In the genomic region with DNA sequence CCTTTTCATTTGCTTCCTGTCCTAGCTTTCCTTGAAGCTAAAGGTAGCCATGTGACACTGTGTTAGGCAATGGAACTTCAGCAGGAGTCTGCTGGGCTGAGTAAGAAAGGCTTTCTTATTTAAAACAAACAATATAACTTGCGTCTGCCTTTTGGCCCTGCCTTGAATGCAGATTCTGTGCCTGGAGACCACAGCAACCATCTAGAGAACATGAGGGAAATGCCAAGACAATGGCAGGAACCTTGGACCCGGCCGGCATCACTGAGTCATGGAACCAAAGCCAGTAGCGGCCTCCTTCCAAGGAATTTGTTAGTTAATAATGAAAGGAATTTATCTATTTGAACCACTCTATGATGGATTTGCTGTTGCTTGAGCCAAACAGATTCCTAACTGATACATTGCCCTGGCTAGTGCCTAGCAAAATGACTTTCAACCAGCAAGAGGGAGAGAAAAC, we compare ENCODE assay signal across 14 cellular contexts.
A peak's percentile ranks its signal among the peaks of the same experiment; 100 is the strongest.
DNase-seq lines count a peak whose midpoint lies in the region; ATAC-seq and TF ChIP-seq lines count a peak whose summit lies in the region.
"Had no signal": no experiment of that assay in that cellular context is flagged by ENCODE, and none has a peak within 500 bp of the region (broad histone marks: within the 10 kb centered on the region; RNA-seq: fewer than 3 reads in every experiment).

No MANE protein-coding gene starts in this region.

- peaks cover 17% of the 10 kb centered on the region for H3K9me3 Mint-ChIP-seq in WTC11
- H3K9me3 Mint-ChIP-seq: CD4-positive, alpha-beta T cell had no signal

- H3K4me1 Mint-ChIP-seq in WTC11 = peaks cover 27% of the 10 kb centered on the region
- H3K4me1 Mint-ChIP-seq: activated naive CD4-positive, alpha-beta T cell treated with anti-CD3 and anti-CD28 coated beads, Interleukin-2, amount 10 ng/mL, durations not matched to agents 7 days and 5 days had no signal

- H3K4me1 ChIP-seq in gastroesophageal sphincter = peaks cover 8 to 39% (median 21%) of the 10 kb centered on the region in 3 donors
- H3K4me1 ChIP-seq in colonic mucosa = no peaks in the 10 kb centered on the region

- TF ChIP-seq EP300 in gastroesophageal sphincter (IDR thresholded peaks at IDR 0.05) = no peak

- CTCF ChIA-PET in WTC11 (lab: Charles Lee) = no interaction called here

- POLR2A ChIA-PET in WTC11 (lab: Charles Lee) = no interaction called here

- 13 to 20% methylated on average over 3 to 4 of the region's 4 CpGs for WGBS in gastroesophageal sphincter (ENCODE audit: low coverage in 1 of 2), 2 donors

- H3K9ac ChIP-seq in colonic mucosa (ENCODE audit: low read depth in 2 of 2, low read length in 2 of 2) = no peak overlapping the region
- H3K9ac ChIP-seq: KMS-11 had no signal

- no peak overlapping the region for H3K27ac Mint-ChIP-seq in WTC11
- H3K27ac Mint-ChIP-seq: activated naive CD4-positive, alpha-beta T cell treated with anti-CD3 and anti-CD28 coated beads, Interleukin-2, amount 10 ng/mL, durations not matched to agents 7 days and 5 days; CD4-positive, alpha-beta T cell had no signal

- no peak for TF ChIP-seq CTCF in WTC11 (IDR thresholded peaks at IDR 0.05)
- no peak for TF ChIP-seq CTCF in gastroesophageal sphincter (IDR thresholded peaks at IDR 0.05)
- no peak for TF ChIP-seq CTCF in colonic mucosa (IDR thresholded peaks at IDR 0.05)

- DNase-seq in Caki2 (ENCODE audit: low read depth) (peak; percentile 45), WTC11 (ENCODE audit: low spot score) (no peak), pulmonary artery endothelial cell (ENCODE audit: low read depth, low spot score) (peak; percentile 94), AML-193 (lab: John Stamatoyannopoulos, UW) (no peak), colonic mucosa (no peak), hippocampal formation (lab: John Stamatoyannopoulos, UW) (no peak)
- DNase-seq: activated naive CD4-positive, alpha-beta T cell treated with anti-CD3 and anti-CD28 coated beads, Interleukin-2, amount 10 ng/mL, durations not matched to agents 7 days and 5 days; CD4-positive, alpha-beta T cell; NCI-H2107; small intestine; T-helper 2 cell had no signal

- H3K9me3 ChIP-seq in gastroesophageal sphincter (no peaks in the 10 kb centered on the region), colonic mucosa (no peaks in the 10 kb centered on the region)

- ATAC-seq in WTC11 (peak; percentile 39), gastroesophageal sphincter (peak; percentile 85), HG03439 (IDR thresholded peaks at IDR 0.05; ENCODE audit: unreplicated experiment) (no peak)

- in situ Hi-C loops in Caki2 (cut with HindIII; ENCODE audit: low pct_unique_long_range_greater_than_20kb, low sequenced_read_pairs) = no loop called here

- H3K4me3 ChIP-seq in gastroesophageal sphincter (no peak overlapping the region), colonic mucosa (no peak overlapping the region)

- no peaks in the 10 kb centered on the region for H3K27me3 Mint-ChIP-seq in WTC11 (ENCODE audit: low read depth)
- H3K27me3 Mint-ChIP-seq: activated naive CD4-positive, alpha-beta T cell treated with anti-CD3 and anti-CD28 coated beads, Interleukin-2, amount 10 ng/mL, durations not matched to agents 7 days and 5 days; CD4-positive, alpha-beta T cell had no signal

- H3K27me3 ChIP-seq in gastroesophageal sphincter (no peaks in the 10 kb centered on the region), colonic mucosa (no peaks in the 10 kb centered on the region)

- TF ChIP-seq POLR2A in gastroesophageal sphincter (IDR thresholded peaks at IDR 0.05) = no peak

- H3K27ac ChIP-seq in gastroesophageal sphincter = peak overlapping the region; percentile 75 to 98 (median 80)
- H3K27ac ChIP-seq in colonic mucosa = no peak overlapping the region
- H3K27ac ChIP-seq: KMS-11 had no signal

- H3K36me3 ChIP-seq in gastroesophageal sphincter (no peaks in the 10 kb centered on the region), colonic mucosa (no peaks in the 10 kb centered on the region)

- peaks cover 10% of the 10 kb centered on the region for H3K36me3 Mint-ChIP-seq in WTC11
- H3K36me3 Mint-ChIP-seq: activated naive CD4-positive, alpha-beta T cell treated with anti-CD3 and anti-CD28 coated beads, Interleukin-2, amount 10 ng/mL, durations not matched to agents 7 days and 5 days had no signal

- intact Hi-C loops in colonic mucosa (cut with DNase I) = no loop called here

- no peak overlapping the region for H3K4me3 Mint-ChIP-seq in WTC11
- H3K4me3 Mint-ChIP-seq: activated naive CD4-positive, alpha-beta T cell treated with anti-CD3 and anti-CD28 coated beads, Interleukin-2, amount 10 ng/mL, durations not matched to agents 7 days and 5 days; CD4-positive, alpha-beta T cell had no signal

TF ChIP-seq in WTC11, 78 proteins besides CTCF, POLR2A, EP300 and RAD21:
- no peak for TF ChIP-seq TP53 (CRISPR knock-in tag; IDR thresholded peaks at IDR 0.05)
- TF ChIP-seq, protein P1, sequence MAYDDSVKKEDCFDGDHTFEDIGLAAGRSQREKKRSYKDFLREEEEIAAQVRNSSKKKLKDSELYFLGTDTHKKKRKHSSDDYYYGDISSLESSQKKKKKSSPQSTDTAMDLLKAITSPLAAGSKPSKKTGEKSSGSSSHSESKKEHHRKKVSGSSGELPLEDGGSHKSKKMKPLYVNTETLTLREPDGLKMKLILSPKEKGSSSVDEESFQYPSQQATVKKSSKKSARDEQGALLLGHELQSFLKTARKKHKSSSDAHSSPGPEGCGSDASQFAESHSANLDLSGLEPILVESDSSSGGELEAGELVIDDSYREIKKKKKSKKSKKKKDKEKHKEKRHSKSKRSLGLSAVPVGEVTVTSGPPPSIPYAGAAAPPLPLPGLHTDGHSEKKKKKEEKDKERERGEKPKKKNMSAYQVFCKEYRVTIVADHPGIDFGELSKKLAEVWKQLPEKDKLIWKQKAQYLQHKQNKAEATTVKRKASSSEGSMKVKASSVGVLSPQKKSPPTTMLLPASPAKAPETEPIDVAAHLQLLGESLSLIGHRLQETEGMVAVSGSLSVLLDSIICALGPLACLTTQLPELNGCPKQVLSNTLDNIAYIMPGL (CRISPR knock-in tag; IDR thresholded peaks at IDR 0.05) = no peak
- TF ChIP-seq, protein P2, sequence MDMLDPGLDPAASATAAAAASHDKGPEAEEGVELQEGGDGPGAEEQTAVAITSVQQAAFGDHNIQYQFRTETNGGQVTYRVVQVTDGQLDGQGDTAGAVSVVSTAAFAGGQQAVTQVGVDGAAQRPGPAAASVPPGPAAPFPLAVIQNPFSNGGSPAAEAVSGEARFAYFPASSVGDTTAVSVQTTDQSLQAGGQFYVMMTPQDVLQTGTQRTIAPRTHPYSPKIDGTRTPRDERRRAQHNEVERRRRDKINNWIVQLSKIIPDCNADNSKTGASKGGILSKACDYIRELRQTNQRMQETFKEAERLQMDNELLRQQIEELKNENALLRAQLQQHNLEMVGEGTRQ (CRISPR knock-in tag; IDR thresholded peaks at IDR 0.05) = peak; percentile 43; the same call in 1 of the 2 replicates
- no peak for TF ChIP-seq SMAD4 (CRISPR knock-in tag; IDR thresholded peaks at IDR 0.05)

Comparison
In these comparisons a context has a peak if more than half of its experiments do, and no peak if none do; other contexts are left out.
1. DNase-seq: peak in Caki2 (single experiment) and pulmonary artery endothelial cell (single experiment); none in WTC11 (single experiment), AML-193 (0 of 2), colonic mucosa (single experiment) and hippocampal formation (0 of 2).